In genomic region chr22:44703269-44703870, GRCh38 we compare ENCODE assay signal across 9 cellular contexts. TPM values are rescaled to one million over a fixed set of nuclear protein-coding genes. Genes with fewer than 3 reads are reported as not detected.
DNase-seq lines count a peak whose midpoint lies in the region; ATAC-seq and TF ChIP-seq lines count a peak whose summit lies in the region.
"Had no signal": no experiment of that assay in that cellular context is flagged by ENCODE, and none has a peak within 500 bp of the region (broad histone marks: within the 10 kb centered on the region; RNA-seq: fewer than 3 reads in every experiment).

No MANE protein-coding gene starts in this region.

- ATAC-seq in CD8-positive, alpha-beta T cell = no peak
- ATAC-seq in Panc1 = no peak
- ATAC-seq in GM21367 (IDR thresholded peaks at IDR 0.05; ENCODE audit: unreplicated experiment) = no peak
- ATAC-seq: sciatic nerve had no signal

- H3K4me1 Mint-ChIP-seq in CD8-positive, alpha-beta T cell (ENCODE audit: low read depth) = peaks cover 50% of the 10 kb centered on the region

- TF ChIP-seq CTCF in CD8-positive, alpha-beta T cell (IDR thresholded peaks at IDR 0.05) = no peak
- no peak for TF ChIP-seq CTCF in Panc1 (IDR thresholded peaks at IDR 0.05)
- no peak for TF ChIP-seq CTCF in esophagus muscularis mucosa (IDR thresholded peaks at IDR 0.05)
- no peak for TF ChIP-seq CTCF in parathyroid adenoma (IDR thresholded peaks at IDR 0.05)

- peaks cover 58% of the 10 kb centered on the region for H3K4me1 ChIP-seq in CD8-positive, alpha-beta T cell (ENCODE audit: insufficient read depth, low read length)
- H3K4me1 ChIP-seq in Panc1 (ENCODE audit: control insufficient read depth, insufficient read depth, low read length) (peaks cover 11% of the 10 kb centered on the region; the same call in 1 of the 2 replicates), esophagus muscularis mucosa (peaks cover 17 to 30% (median 22%) of the 10 kb centered on the region in 4 donors), parathyroid adenoma (peaks cover 3% of the 10 kb centered on the region)

- H3K27ac Mint-ChIP-seq in CD8-positive, alpha-beta T cell = no peak overlapping the region

- no peaks in the 10 kb centered on the region for H3K27me3 Mint-ChIP-seq in CD8-positive, alpha-beta T cell (ENCODE audit: low read depth)

- peaks cover 5% of the 10 kb centered on the region for H3K79me2 ChIP-seq in parathyroid adenoma

- TF ChIP-seq EP300 in esophagus muscularis mucosa (IDR thresholded peaks at IDR 0.05) = no peak

- intact Hi-C loops in CD8-positive, alpha-beta T cell (cut with DNase I, micrococcal nuclease) = loop anchor here (2.0 to 10.0 kb wide), 6 partner anchors 36 to 1516 kb away; partner anchors contain the start of genes ATXN10 (in 1 of the 2), NUP50 (in 1 of the 2), PARVG (in 1 of the 2) and RTL6 (in 1 of the 2)
- intact Hi-C loops in Panc1 (cut with micrococcal nuclease; ENCODE audit: unreplicated experiment) (no loop called here), esophagus muscularis mucosa (cut with DNase I) (no loop called here)

- no peak overlapping the region for H2AFZ ChIP-seq in parathyroid adenoma

- WGBS in esophagus muscularis mucosa = 45% methylated on average over 22 of the region's 22 CpGs

- H3K27ac ChIP-seq in CD8-positive, alpha-beta T cell (ENCODE audit: low read depth, low read length) = peak overlapping the region; percentile 61
- H3K27ac ChIP-seq in Panc1 (ENCODE audit: low read length) = no peak overlapping the region
- no peak overlapping the region for H3K27ac ChIP-seq in esophagus muscularis mucosa (replicated peaks in 1 of 4)
- no peak overlapping the region for H3K27ac ChIP-seq in parathyroid adenoma

- in situ Hi-C loops in Panc1 (cut with HindIII; ENCODE audit: low pct_unique_long_range_greater_than_20kb, low sequenced_read_pairs) = no loop called here

- H3K9ac ChIP-seq in parathyroid adenoma = no peak overlapping the region

- CTCF ChIA-PET in CD8-positive, alpha-beta T cell (lab: Charles Lee) = interaction anchor here (1.0 to 1.8 kb wide), 3 partner anchors 8 to 32 kb away, joined by 3 to 7 read pairs (median 4); no protein-coding TSS in a partner anchor
- CTCF ChIA-PET in Panc1 (lab: Charles Lee) = no interaction called here

- H3K27me3 ChIP-seq in CD8-positive, alpha-beta T cell (ENCODE audit: insufficient read depth, low read length) = no peaks in the 10 kb centered on the region
- H3K27me3 ChIP-seq in Panc1 (ENCODE audit: control insufficient read depth, insufficient read depth, low read length) (no peaks in the 10 kb centered on the region), esophagus muscularis mucosa (peaks cover 0 to 84% (median 5%) of the 10 kb centered on the region in 4 donors), parathyroid adenoma (ENCODE audit: control insufficient read depth, insufficient read depth, low read length) (no peaks in the 10 kb centered on the region)

- no peaks in the 10 kb centered on the region for H3K36me3 ChIP-seq in CD8-positive, alpha-beta T cell (ENCODE audit: insufficient read depth, low read length)
- H3K36me3 ChIP-seq in Panc1 (ENCODE audit: control insufficient read depth, insufficient read depth, low read length) = no peaks in the 10 kb centered on the region
- peaks cover 0 to 5% (median 0%) of the 10 kb centered on the region in 4 donors for H3K36me3 ChIP-seq in esophagus muscularis mucosa
- H3K36me3 ChIP-seq in parathyroid adenoma (ENCODE audit: control insufficient read depth, insufficient read depth, low read length) = no peaks in the 10 kb centered on the region

- peaks cover 13% of the 10 kb centered on the region for H3K36me3 Mint-ChIP-seq in CD8-positive, alpha-beta T cell

- POLR2A ChIA-PET in CD8-positive, alpha-beta T cell (lab: Charles Lee) = interaction anchor here (2.1 kb wide), 1 partner anchor 27 kb away, joined by 4 read pairs; no protein-coding TSS in a partner anchor
- POLR2A ChIA-PET in Panc1 (lab: Charles Lee) = no interaction called here

- H3K9me3 Mint-ChIP-seq in CD8-positive, alpha-beta T cell = no peaks in the 10 kb centered on the region

- DNase-seq in CD8-positive, alpha-beta T cell = peak in 1 of 7 experiments; percentile 5
- DNase-seq in Panc1 (ENCODE audit: low read depth, low spot score) (no peak), esophagus muscularis mucosa (ENCODE audit: extremely low spot score) (no peak), NCI-H2171 (lab: John Stamatoyannopoulos, UW) (no peak), erythroblast (lab: John Stamatoyannopoulos, UW) (no peak), iPS-NIHi11 (ENCODE audit: low spot score) (no peak)

- no TSS peak for BruUV-seq in Panc1 (replicated peaks; lab: Mats Ljungman, UMichigan)

- peak overlapping the region; percentile 84 for H3K4me3 Mint-ChIP-seq in CD8-positive, alpha-beta T cell

- H3K4me2 ChIP-seq in parathyroid adenoma (ENCODE audit: low read length) = peak overlapping the region; percentile 81

- TF ChIP-seq POLR2A in esophagus muscularis mucosa (IDR thresholded peaks at IDR 0.05; ENCODE audit: low read depth) (no peak), erythroblast (IDR thresholded peaks at IDR 0.05; ENCODE audit: low read length) (no peak)

- H3K9me3 ChIP-seq in CD8-positive, alpha-beta T cell (ENCODE audit: low read length) = no peaks in the 10 kb centered on the region
- no peaks in the 10 kb centered on the region for H3K9me3 ChIP-seq in Panc1 (ENCODE audit: control insufficient read depth, insufficient read depth, low read depth, low read length)
- H3K9me3 ChIP-seq in esophagus muscularis mucosa = no peaks in the 10 kb centered on the region
- no peaks in the 10 kb centered on the region for H3K9me3 ChIP-seq in parathyroid adenoma (ENCODE audit: control insufficient read depth, low read length)

- H3K4me3 ChIP-seq in CD8-positive, alpha-beta T cell (ENCODE audit: low read depth, low read length) = peak overlapping the region; percentile 76
- H3K4me3 ChIP-seq in Panc1 (ENCODE audit: low read depth in 2 of 2, low read length in 2 of 2) (peak overlapping the region; percentile 47 to 48), esophagus muscularis mucosa (peak overlapping the region; percentile 55 to 69 (median 56)), parathyroid adenoma (ENCODE audit: low read depth, low read length) (peak overlapping the region; percentile 59)

RNA-seq across cellular contexts. Expression of gene PRR5, which starts 1.4 kb away (rescaled TPM):
- 10 to 100 TPM; 47.6 to 49.3 TPM for total RNA-seq in CD8-positive, alpha-beta T cell
- total RNA-seq in Panc1 (2021; ENCODE audit: unreplicated experiment) (11.5 TPM), esophagus muscularis mucosa (10 to 100 TPM in 2 of 4 donors, 1 to 10 TPM in 2; 5.6 to 16.6 (median 11.4) TPM)
- polyA plus RNA-seq in Panc1 (2012; ENCODE audit: insufficient read length) = 10.8 TPM

RNA-seq across cellular contexts. Expression of gene ARHGAP8, which starts 49.0 kb away (rescaled TPM):
- total RNA-seq in CD8-positive, alpha-beta T cell = 10 to 100 TPM; 14.4 to 15.4 TPM
- total RNA-seq in Panc1 (2021; ENCODE audit: unreplicated experiment) (9.2 TPM), esophagus muscularis mucosa (under 1 TPM in 2 of 4 donors, not detected in 2; 0.33 to 0.58 TPM)
- 2.4 TPM for polyA plus RNA-seq in Panc1 (2012; ENCODE audit: insufficient read length)

Comparison
In these comparisons a context has a peak if more than half of its experiments do, and no peak if none do; other contexts are left out.
1. intact Hi-C loops: an anchor here in CD8-positive, alpha-beta T cell (2.0 to 10.0 kb wide); none called in Panc1 and esophagus muscularis mucosa.